In genomic region chr7:70693690-70694356, GRCh38 we compare ENCODE assay signal across 8 cellular contexts.
DNase-seq lines count a peak whose midpoint lies in the region; ATAC-seq, FAIRE-seq and TF ChIP-seq lines count a peak whose summit lies in the region.

No MANE protein-coding gene starts in this region.

- H3K79me1 ChIP-seq in H1 (ENCODE audit: low read depth, low read length): no peaks in the 10 kb centered on the region

- peak overlapping the region; percentile 27 for H3K56ac ChIP-seq in H1 (replicated peaks; ENCODE audit: insufficient read length, low read depth, low read length)

- H2AK5ac ChIP-seq in H1 (ENCODE audit: low read depth, low read length): no peak overlapping the region

- no peak for FAIRE-seq in H1 (lab: Jason Lieb, UNC)

- peaks cover 4% of the 10 kb centered on the region for H3K23me2 ChIP-seq in H1 (ENCODE audit: low read depth, low read length)

- in situ Hi-C loops in GM13977 (cut with MboI; ENCODE audit: low pct_unique_long_range_greater_than_20kb, low sequenced_read_pairs, unreplicated experiment): loop anchor here (25.0 kb wide), 2 partner anchors 357 to 507 kb away; no protein-coding TSS in a partner anchor

- H3K4me1 Mint-ChIP-seq in activated CD8-positive, alpha-beta T cell treated with anti-CD3 and anti-CD28 coated beads for 36 hours (ENCODE audit: low read depth): peaks cover 18% of the 10 kb centered on the region
- H3K4me1 Mint-ChIP-seq in mesothelial cell of epicardium: peaks cover 30% of the 10 kb centered on the region

- H3K18ac ChIP-seq in H1 (ENCODE audit: extremely low read depth, low read length): peak overlapping the region; percentile 79; the same call in 1 of the 2 replicates

- CTCF ChIA-PET in activated CD8-positive, alpha-beta T cell treated with anti-CD3 and anti-CD28 coated beads for 36 hours (lab: Charles Lee): no interaction called here
- CTCF ChIA-PET in H1 (lab: Charles Lee; ENCODE audit: partially characterized antibody): interaction anchor here (0.9 to 2.1 kb wide), 5 partner anchors 20 to 188 kb away, joined by 3 to 6 read pairs (median 4); no protein-coding TSS in a partner anchor

- no peak overlapping the region for H3K4ac ChIP-seq in H1 (replicated peaks; ENCODE audit: insufficient read length, low read depth, low read length)

- no peak overlapping the region for H2BK120ac ChIP-seq in H1 (replicated peaks; ENCODE audit: low read depth, low read length)

- H4K20me1 ChIP-seq in H1 (replicated peaks in 1 of 2; ENCODE audit: control insufficient read depth in 1 of 2, insufficient read depth in 2 of 2, low read length in 2 of 2): peaks cover under 1 to 4% of the 10 kb centered on the region in 2 experiments

- no peaks in the 10 kb centered on the region for H3K9me3 ChIP-seq in H1 (ENCODE audit: insufficient read depth in 2 of 2, low read depth in 1 of 2, low read length in 1 of 2)

- peak overlapping the region in 3 of 4 experiments; percentile 86 to 97 (median 89); a peak in 5 of 7 replicates for H3K9ac ChIP-seq in H1 (replicated peaks in 1 of 4; ENCODE audit: extremely low read depth in 1 of 4, low read depth in 3 of 4, low read length in 3 of 4)

- H3K9me3 Mint-ChIP-seq in activated CD8-positive, alpha-beta T cell treated with anti-CD3 and anti-CD28 coated beads for 36 hours: no peaks in the 10 kb centered on the region
- H3K9me3 Mint-ChIP-seq in mesothelial cell of epicardium: no peaks in the 10 kb centered on the region

- H3K27me3 Mint-ChIP-seq in activated CD8-positive, alpha-beta T cell treated with anti-CD3 and anti-CD28 coated beads for 36 hours: peaks cover 39% of the 10 kb centered on the region
- H3K27me3 Mint-ChIP-seq in mesothelial cell of epicardium (ENCODE audit: low read depth): peaks cover 5% of the 10 kb centered on the region

- H2BK20ac ChIP-seq in H1 (ENCODE audit: low read length): no peak overlapping the region

- TF ChIP-seq POLR2A in H1 (IDR thresholded peaks at IDR 0.05; ENCODE audit: control extremely low read depth in 1 of 2, low read depth in 2 of 2, low read length in 2 of 2): peak; percentile 60 to 64

- H3K79me2 ChIP-seq in H1 (ENCODE audit: control insufficient read depth in 1 of 2, insufficient read depth in 2 of 2, low read length in 2 of 2): peaks cover 21 to 43% of the 10 kb centered on the region in 2 experiments

- H3K36me3 ChIP-seq in H1 (ENCODE audit: control insufficient read depth in 2 of 4, insufficient read depth in 4 of 4, low read length in 3 of 4): peaks cover 0 to 15% (median under 1%) of the 10 kb centered on the region in 4 experiments; a peak in 1 of 8 replicates

- peak in 1 of 2 experiments; percentile 20; a peak in 2 of 4 replicates for TF ChIP-seq RAD21 in H1 (IDR thresholded peaks at IDR 0.05 in 1 of 2, conservative IDR thresholded peaks at IDR 0.05 in 1 of 2; ENCODE audit: low read depth in 2 of 2, low read length in 2 of 2)

- peak overlapping the region; percentile 15 for H4K5ac ChIP-seq in H1 (ENCODE audit: insufficient read length, low read depth, low read length)

- no peak overlapping the region for H3K14ac ChIP-seq in H1 (ENCODE audit: insufficient read length)

- H3K23ac ChIP-seq in H1 (ENCODE audit: insufficient read length): no peak overlapping the region

- WGBS in H1 (ENCODE audit: extremely low coverage in 1 of 2, insufficient coverage in 1 of 2, insufficient read length in 1 of 2, insufficient replicate concordance in 2 of 2, low coverage in 1 of 2, low lambda C conversion rate in 2 of 2, missing lambda C conversion rate in 1 of 2), 2 experiments: 1% methylated on average over 29 of the region's 91 CpGs; no CpG with 5 or more reads in 1 of the 2 experiments

- no peaks in the 10 kb centered on the region for H3K36me3 Mint-ChIP-seq in activated CD8-positive, alpha-beta T cell treated with anti-CD3 and anti-CD28 coated beads for 36 hours (ENCODE audit: low read depth)
- no peaks in the 10 kb centered on the region for H3K36me3 Mint-ChIP-seq in mesothelial cell of epicardium

- no peak overlapping the region for H2BK5ac ChIP-seq in H1 (ENCODE audit: low read depth, low read length)

- H2AFZ ChIP-seq in H1 (ENCODE audit: low read length): 0 out of 2 replicates have a peak overlapping the region, but pooled peaks have one; percentile 63

- H3K4me3 ChIP-seq in H1 (ENCODE audit: extremely low read depth in 1 of 4, insufficient read depth in 2 of 4, low read depth in 3 of 4, low read length in 4 of 4): peak overlapping the region; percentile 90 to 98 (median 92)

- no peak for TF ChIP-seq EP300 in H1 (IDR thresholded peaks at IDR 0.05; ENCODE audit: borderline replicate concordance in 1 of 2, low read depth in 2 of 2, low read length in 2 of 2)

- peak overlapping the region; percentile 25 for H4K91ac ChIP-seq in H1 (replicated peaks; ENCODE audit: insufficient read length, low read length)

- intact Hi-C loops in activated CD8-positive, alpha-beta T cell treated with anti-CD3 and anti-CD28 coated beads for 36 hours (cut with micrococcal nuclease): no loop called here

- DNase-seq in GM13977 (ENCODE audit: low spot score) (peak; percentile 91), NCI-H2171 (lab: John Stamatoyannopoulos, UW) (peak; percentile 81), H1 (ENCODE audit: low read depth in 1 of 2, low spot score in 2 of 2) (peak in 1 of 2 experiments; percentile 85), mesothelial cell of epicardium (ENCODE audit: low spot score in 2 of 2, unreplicated experiment in 2 of 2) (peak; percentile 59 to 68), cerebellar cortex (ENCODE audit: low spot score) (no peak)
- peak; percentile 47 for DNase-seq in activated CD8-positive, alpha-beta T cell treated with anti-CD3 and anti-CD28 coated beads for 36 hours
- peak; percentile 25 for DNase-seq in stimulated activated naive CD4-positive, alpha-beta T cell treated with Interleukin-2 at 50 U/mL for 16 hours (lab: John Stamatoyannopoulos, UW)

- no peak overlapping the region for H2BK15ac ChIP-seq in H1 (ENCODE audit: low read length)

- H3K27ac ChIP-seq in H1 (ENCODE audit: low read depth, low read length): no peak overlapping the region; the same call in 1 of the 2 replicates

- POLR2A ChIA-PET in activated CD8-positive, alpha-beta T cell treated with anti-CD3 and anti-CD28 coated beads for 36 hours (lab: Charles Lee): no interaction called here
- POLR2A ChIA-PET in H1 (lab: Charles Lee; ENCODE audit: partially characterized antibody): interaction anchor here (0.6 to 4.0 kb wide), 17 partner anchors 9 to 112 kb away, joined by 3 to 21 read pairs (median 4); no protein-coding TSS in a partner anchor

- H4K8ac ChIP-seq in H1 (ENCODE audit: extremely low read depth, insufficient read depth, low read length): peak overlapping the region; percentile 93

- ATAC-seq in HG02763 (IDR thresholded peaks at IDR 0.05; ENCODE audit: unreplicated experiment): peak; percentile 62
- ATAC-seq in activated CD8-positive, alpha-beta T cell treated with anti-CD3 and anti-CD28 coated beads for 36 hours: peak; percentile 75

- TF ChIP-seq CTCF in GM13977 (IDR thresholded peaks at IDR 0.05; ENCODE audit: extremely low read depth, insufficient read depth, missing control alignments) (no peak), H1 (IDR thresholded peaks at IDR 0.05; ENCODE audit: control extremely low read depth in 1 of 3, insufficient read depth in 1 of 3, low read depth in 1 of 3, low read length in 3 of 3) (peak in 2 of 3 experiments; percentile 29; a peak in 2 of 4 replicates), mesothelial cell of epicardium (IDR thresholded peaks at IDR 0.05; ENCODE audit: unreplicated experiment) (no peak)
- TF ChIP-seq CTCF in activated CD8-positive, alpha-beta T cell treated with anti-CD3 and anti-CD28 coated beads for 36 hours (IDR thresholded peaks at IDR 0.05): no peak

- peak overlapping the region; percentile 62 for H3K4me3 Mint-ChIP-seq in activated CD8-positive, alpha-beta T cell treated with anti-CD3 and anti-CD28 coated beads for 36 hours
- H3K4me3 Mint-ChIP-seq in mesothelial cell of epicardium: peak overlapping the region; percentile 67

- peaks cover 4 to 16% (median 6%) of the 10 kb centered on the region in 4 experiments; a peak in 6 of 7 replicates for H3K4me1 ChIP-seq in H1 (replicated peaks in 1 of 4; ENCODE audit: control insufficient read depth in 3 of 4, insufficient read depth in 4 of 4, low read length in 3 of 4)

- peak overlapping the region; percentile 30 for H3K27ac Mint-ChIP-seq in activated CD8-positive, alpha-beta T cell treated with anti-CD3 and anti-CD28 coated beads for 36 hours
- H3K27ac Mint-ChIP-seq in mesothelial cell of epicardium: no peak overlapping the region

- peaks cover 2 to 14% (median 13%) of the 10 kb centered on the region in 4 experiments for H3K27me3 ChIP-seq in H1 (replicated peaks in 1 of 4; ENCODE audit: control insufficient read depth in 3 of 4, extremely low read depth in 1 of 4, insufficient read depth in 3 of 4, low read length in 3 of 4)

- peak overlapping the region; percentile 75 to 79 for H3K4me2 ChIP-seq in H1 (ENCODE audit: insufficient read depth in 1 of 2, low read depth in 2 of 2, low read length in 2 of 2)

- 0 out of 2 replicates have a peak overlapping the region, but pooled peaks have one; percentile 22 for H2BK12ac ChIP-seq in H1 (ENCODE audit: low read depth, low read length)

TF ChIP-seq in H1, 55 proteins besides CTCF, POLR2A, EP300 and RAD21 (continues in another document):
- TF ChIP-seq CBX5 (IDR thresholded peaks at IDR 0.05; ENCODE audit: low read depth, low read length) (no peak), FOSL1 (IDR thresholded peaks at IDR 0.05; ENCODE audit: insufficient read depth, low read depth, low read length) (no peak), TAF1 (IDR thresholded peaks at IDR 0.05; ENCODE audit: low read depth, low read length) (peak; percentile 72), RXRA (IDR thresholded peaks at IDR 0.05; ENCODE audit: insufficient read depth, low read depth, low read length) (no peak), BCL11A (IDR thresholded peaks at IDR 0.05; ENCODE audit: low read depth in 2 of 2, low read length in 2 of 2) (no peak), CHD2 (IDR thresholded peaks at IDR 0.05; ENCODE audit: low read length) (0 out of 2 replicates have a peak, but pooled peaks have one; percentile 17), SIN3A (conservative IDR thresholded peaks at IDR 0.05 in 1 of 2, IDR thresholded peaks at IDR 0.05 in 1 of 2; ENCODE audit: low read depth in 1 of 2, low read length in 2 of 2) (peak in 1 of 2 experiments; percentile 78; a peak in 2 of 4 replicates), USF2 (IDR thresholded peaks at IDR 0.05; ENCODE audit: low read length) (no peak), SIX5 (IDR thresholded peaks at IDR 0.05; ENCODE audit: low read depth, low read length) (no peak), CBX8 (IDR thresholded peaks at IDR 0.05; ENCODE audit: borderline replicate concordance, low read depth, low read length) (no peak), CEBPB (IDR thresholded peaks at IDR 0.05; ENCODE audit: low read depth, low read length) (peak; percentile 93)

Comparison
In these comparisons a context has a peak if more than half of its experiments do, and no peak if none do; other contexts are left out.
1. CTCF ChIP-seq: peak in H1 (2 of 3); none in GM13977 (single experiment), activated CD8-positive, alpha-beta T cell treated with anti-CD3 and anti-CD28 coated beads for 36 hours (single experiment) and mesothelial cell of epicardium (single experiment).